In genomic region chr14:39491134-39491541, GRCh38 we compare ENCODE assay signal across 8 cellular contexts. TPM values are rescaled to one million over a fixed set of nuclear protein-coding genes. Genes with fewer than 3 reads are reported as not detected.
DNase-seq lines count a peak whose midpoint lies in the region; ATAC-seq and TF ChIP-seq lines count a peak whose summit lies in the region.
"Had no signal": no experiment of that assay in that cellular context is flagged by ENCODE, and none has a peak within 500 bp of the region (broad histone marks: within the 10 kb centered on the region; RNA-seq: fewer than 3 reads in every experiment).

No MANE protein-coding gene starts in this region.

- H3K9me3 ChIP-seq in ascending aorta, result no peaks in the 10 kb centered on the region

- H3K27ac ChIP-seq in ascending aorta, result peak overlapping the region; percentile 10 to 42

- no peak overlapping the region for H3K4me3 ChIP-seq in ascending aorta
- H3K4me3 ChIP-seq: skin epidermis had no signal

- intact Hi-C loops in ascending aorta (cut with DNase I), result no loop called here

- no peaks in the 10 kb centered on the region for H3K27me3 ChIP-seq in ascending aorta

- DNase-seq in ELF-1 (ENCODE audit: low read depth, low spot score) (peak; percentile 25), NCI-H1048 (lab: John Stamatoyannopoulos, UW) (peak; percentile 11), ascending aorta (ENCODE audit: low spot score in 2 of 2) (no peak), left kidney (ENCODE audit: low read depth, low spot score) (peak; percentile 78)
- DNase-seq in activated CD4-positive, alpha-beta T cell treated with anti-CD3 and anti-CD28 coated beads for 4 hours, result no peak

- peaks cover 0 to 4% of the 10 kb centered on the region in 2 donors for H3K4me1 ChIP-seq in ascending aorta

- TF ChIP-seq CTCF in ascending aorta (IDR thresholded peaks at IDR 0.05), result peak; percentile 33 to 54 (median 50)

- no peak for ATAC-seq in GM18511 (IDR thresholded peaks at IDR 0.05; ENCODE audit: unreplicated experiment)
- no peak for ATAC-seq in GM21423 (IDR thresholded peaks at IDR 0.05; ENCODE audit: unreplicated experiment)

- no peaks in the 10 kb centered on the region for H3K36me3 ChIP-seq in ascending aorta

RNA-seq across cellular contexts. Expression of gene FBXO33, which starts 58.9 kb away (rescaled TPM):
- total RNA-seq in ascending aorta, result 14.5 TPM

Comparison
In these comparisons a context has a peak if more than half of its experiments do, and no peak if none do; other contexts are left out.
1. DNase-seq: peak in ELF-1 (single experiment), NCI-H1048 (single experiment) and left kidney (single experiment); none in ascending aorta (0 of 2) and activated CD4-positive, alpha-beta T cell treated with anti-CD3 and anti-CD28 coated beads for 4 hours (0 of 2).